ENCODE assay signal across 26 cellular contexts in genomic region chr13:26010487-26011207, GRCh38. TPM values are rescaled to one million over a fixed set of nuclear protein-coding genes. Genes with fewer than 3 reads are reported as not detected.
DNase-seq lines count a peak whose midpoint lies in the region; ATAC-seq and TF ChIP-seq lines count a peak whose summit lies in the region.
"Had no signal": no experiment of that assay in that cellular context is flagged by ENCODE, and none has a peak within 500 bp of the region (broad histone marks: within the 10 kb centered on the region; RNA-seq: fewer than 3 reads in every experiment).

No MANE protein-coding gene starts in this region.

- H3K4me3 ChIP-seq in CD8-positive, alpha-beta memory T cell (ENCODE audit: low read length) = no peak overlapping the region
- no peak overlapping the region for H3K4me3 ChIP-seq in trophoblast cell (ENCODE audit: low read depth, low read length)
- H3K4me3 ChIP-seq: ascending aorta, cardiac muscle cell, GM12878, ovary had no signal

- peaks cover 0 to 3% (median 0%) of the 10 kb centered on the region in 5 donors for H3K9me3 Mint-ChIP-seq in CD8-positive, alpha-beta memory T cell
- no peaks in the 10 kb centered on the region; the same call in 1 of the 2 replicates for H3K9me3 Mint-ChIP-seq in WTC11
- H3K9me3 Mint-ChIP-seq: activated naive CD4-positive, alpha-beta T cell treated with anti-CD3 and anti-CD28 coated beads, Interleukin-2, amount 50 U/mL, for 24 hours; activated T-helper 2 cell treated with anti-CD3 and anti-CD28 coated beads, Interferon-gamma antibody, Interleukin-2, Interleukin-4, amounts not matched to agents 10 μg/mL and 5 μg/mL and 100 μg/mL, durations not matched to agents 14 hours and 24 hours and 36 hours; immature natural killer cell; stimulated activated memory B cell treated with anti-CD40 and anti-IgM and Interleukin-4, amounts not matched to agents 10 μg/mL and 1 μg/mL and 100 μg/mL, for 72 hours had no signal

- CTCF ChIA-PET in CD8-positive, alpha-beta memory T cell (lab: Charles Lee) = no interaction called here
- CTCF ChIA-PET in WTC11 (lab: Charles Lee) = interaction anchor here (1.2 to 1.3 kb wide), 2 partner anchors 27 to 32 kb away, joined by 3 to 6 read pairs; no protein-coding TSS in a partner anchor

- no peak overlapping the region for H3K4me2 ChIP-seq in trophoblast cell (ENCODE audit: low read length)

- H3K14ac ChIP-seq in trophoblast cell (ENCODE audit: low read length) = no peak overlapping the region

- TF ChIP-seq CTCF in WTC11 (IDR thresholded peaks at IDR 0.05) = no peak

- no CpG with 5 or more reads among the region's 13 CpGs for WGBS in trophoblast cell (ENCODE audit: extremely low coverage, insufficient coverage, insufficient read length)

- peaks cover 0 to 2% (median 0%) of the 10 kb centered on the region in 3 donors for H3K36me3 Mint-ChIP-seq in CD8-positive, alpha-beta memory T cell
- no peaks in the 10 kb centered on the region for H3K36me3 Mint-ChIP-seq in WTC11
- H3K36me3 Mint-ChIP-seq: activated naive CD4-positive, alpha-beta T cell treated with anti-CD3 and anti-CD28 coated beads, Interleukin-2, amount 50 U/mL, for 24 hours; immature natural killer cell; stimulated activated memory B cell treated with anti-CD40 and anti-IgM and Interleukin-4, amounts not matched to agents 10 μg/mL and 1 μg/mL and 100 μg/mL, for 72 hours; type B pancreatic cell had no signal

- no peak overlapping the region for H3K9ac ChIP-seq in trophoblast cell (ENCODE audit: low read length)

- peak overlapping the region in 5 of 8 donors; percentile 12 to 79 (median 63) for H3K27ac Mint-ChIP-seq in CD8-positive, alpha-beta memory T cell
- no peak overlapping the region for H3K27ac Mint-ChIP-seq in WTC11
- H3K27ac Mint-ChIP-seq: activated naive CD4-positive, alpha-beta T cell treated with anti-CD3 and anti-CD28 coated beads, Interleukin-2, amount 50 U/mL, for 24 hours; activated T-helper 2 cell treated with anti-CD3 and anti-CD28 coated beads, Interferon-gamma antibody, Interleukin-2, Interleukin-4, amounts not matched to agents 10 μg/mL and 5 μg/mL and 100 μg/mL, durations not matched to agents 14 hours and 24 hours and 36 hours; immature natural killer cell; stimulated activated memory B cell treated with anti-CD40 and anti-IgM and Interleukin-4, amounts not matched to agents 10 μg/mL and 1 μg/mL and 100 μg/mL, for 72 hours; T-helper 2 cell treated with Interferon-gamma antibody and Interleukin-4, amounts not matched to agents 5 μg/mL and 100 μg/mL, for 36 hours; type B pancreatic cell had no signal

- no peak overlapping the region for H3K18ac ChIP-seq in trophoblast cell (ENCODE audit: low read length)

- no peaks in the 10 kb centered on the region for H3K9me3 ChIP-seq in CD8-positive, alpha-beta memory T cell (ENCODE audit: low read length)
- no peaks in the 10 kb centered on the region for H3K9me3 ChIP-seq in trophoblast cell (ENCODE audit: insufficient read depth, low read depth, low read length)
- H3K9me3 ChIP-seq: ascending aorta, ovary had no signal

- H3K27me3 Mint-ChIP-seq in CD8-positive, alpha-beta memory T cell = peaks cover 5 to 7% of the 10 kb centered on the region in 2 donors
- H3K27me3 Mint-ChIP-seq in WTC11 (ENCODE audit: low read depth) = peaks cover 13% of the 10 kb centered on the region
- H3K27me3 Mint-ChIP-seq: activated naive CD4-positive, alpha-beta T cell treated with anti-CD3 and anti-CD28 coated beads, Interleukin-2, amount 50 U/mL, for 24 hours; type B pancreatic cell had no signal

- no peak overlapping the region for H4K8ac ChIP-seq in trophoblast cell (ENCODE audit: low read depth, low read length)

- no peak overlapping the region for H2BK12ac ChIP-seq in trophoblast cell (ENCODE audit: low read length)

- H3K4me3 Mint-ChIP-seq in CD8-positive, alpha-beta memory T cell = peak overlapping the region in 2 of 7 donors; percentile 37 to 76
- H3K4me3 Mint-ChIP-seq in WTC11 = no peak overlapping the region
- H3K4me3 Mint-ChIP-seq: activated naive CD4-positive, alpha-beta T cell treated with anti-CD3 and anti-CD28 coated beads, Interleukin-2, amount 50 U/mL, for 24 hours; stimulated activated memory B cell treated with anti-CD40 and anti-IgM and Interleukin-4, amounts not matched to agents 10 μg/mL and 1 μg/mL and 100 μg/mL, for 72 hours; type B pancreatic cell had no signal

- H3K4me1 ChIP-seq in CD8-positive, alpha-beta memory T cell (ENCODE audit: insufficient read depth, low read length) = peaks cover 15% of the 10 kb centered on the region
- H3K4me1 ChIP-seq in trophoblast cell (ENCODE audit: control insufficient read depth in 1 of 2, insufficient read depth in 2 of 2, low read length in 2 of 2) = no peaks in the 10 kb centered on the region
- H3K4me1 ChIP-seq: ascending aorta had no signal

- DNase-seq in CD8-positive, alpha-beta memory T cell = no peak
- DNase-seq in G401 (ENCODE audit: low spot score) (peak; percentile 70), WTC11 (ENCODE audit: low spot score) (no peak), trophoblast cell (no peak), UCSD-AML1 (lab: John Stamatoyannopoulos, UW; ENCODE audit: unreplicated experiment) (no peak), NCI-H2029 (lab: John Stamatoyannopoulos, UW) (no peak)
- DNase-seq: activated CD4-positive, alpha-beta T cell treated with anti-CD3 and anti-CD28 coated beads for 4 hours; effector memory CD8-positive, alpha-beta T cell; immature natural killer cell; left colon; NCI-H526 treated with DMSO at 0.1 percent for 48 hours; ovary; retina; Right ventricle myocardium superior had no signal

- no peak overlapping the region for H4K91ac ChIP-seq in trophoblast cell (ENCODE audit: low read depth, low read length)

- no peak overlapping the region for H2AK5ac ChIP-seq in trophoblast cell (ENCODE audit: low read length)

- no peak overlapping the region for H3K27ac ChIP-seq in CD8-positive, alpha-beta memory T cell (ENCODE audit: low read depth, low read length)
- no peak overlapping the region for H3K27ac ChIP-seq in trophoblast cell (ENCODE audit: low read depth, low read length)
- H3K27ac ChIP-seq: ascending aorta, cardiac muscle cell, ovary, VCaP had no signal

- no peak overlapping the region for H2BK120ac ChIP-seq in trophoblast cell (ENCODE audit: insufficient read depth, low read length, poor library complexity)

- no peaks in the 10 kb centered on the region for H3K79me2 ChIP-seq in trophoblast cell (ENCODE audit: control insufficient read depth, insufficient read depth, low read length, poor library complexity)

- in situ Hi-C loops in G401 (cut with HindIII; ENCODE audit: low sequenced_read_pairs) = no loop called here

- no peak overlapping the region for H2AFZ ChIP-seq in trophoblast cell (ENCODE audit: insufficient read depth, low read length, poor library complexity)

- H3K27me3 ChIP-seq in CD8-positive, alpha-beta memory T cell (ENCODE audit: insufficient read depth, low read length, poor library complexity, severe bottlenecking) = no peaks in the 10 kb centered on the region
- no peaks in the 10 kb centered on the region for H3K27me3 ChIP-seq in trophoblast cell (ENCODE audit: insufficient read depth, low read length)
- H3K27me3 ChIP-seq: ascending aorta, cardiac muscle cell, ovary had no signal

- peak; percentile 58 for ATAC-seq in WTC11
- ATAC-seq in HG02642 (IDR thresholded peaks at IDR 0.05; ENCODE audit: poor library complexity, unreplicated experiment) = no peak
- ATAC-seq: effector memory CD8-positive, alpha-beta T cell; GM12878; HCT116; left colon; Panc1; stimulated activated memory B cell treated with anti-CD40 and anti-IgM and Interleukin-4, amounts not matched to agents 10 μg/mL and 1 μg/mL and 100 μg/mL, for 72 hours had no signal

- no peaks in the 10 kb centered on the region for H3K79me1 ChIP-seq in trophoblast cell (ENCODE audit: low read length)

- POLR2A ChIA-PET in CD8-positive, alpha-beta memory T cell (lab: Charles Lee) = interaction anchor here (0.6 kb wide), 1 partner anchor 709 kb away, joined by 4 read pairs; no protein-coding TSS in a partner anchor
- POLR2A ChIA-PET in WTC11 (lab: Charles Lee) = no interaction called here

- H3K4ac ChIP-seq in trophoblast cell (ENCODE audit: low read depth, low read length) = no peak overlapping the region

- H3K36me3 ChIP-seq in CD8-positive, alpha-beta memory T cell (ENCODE audit: insufficient read depth, low read length) = no peaks in the 10 kb centered on the region
- H3K36me3 ChIP-seq in trophoblast cell (ENCODE audit: control insufficient read depth in 1 of 2, insufficient read depth in 2 of 2, low read length in 2 of 2) = no peaks in the 10 kb centered on the region
- H3K36me3 ChIP-seq: ascending aorta, cardiac muscle cell, ovary had no signal

- H2BK5ac ChIP-seq in trophoblast cell (ENCODE audit: low read depth, low read length, poor library complexity) = no peak overlapping the region

- no peak overlapping the region for H4K12ac ChIP-seq in trophoblast cell (ENCODE audit: low read depth, low read length)

- peak overlapping the region; percentile 14 for H3K23ac ChIP-seq in trophoblast cell (ENCODE audit: low read length)

- H3K4me1 Mint-ChIP-seq in CD8-positive, alpha-beta memory T cell = peaks cover 3 to 12% (median 7%) of the 10 kb centered on the region in 3 donors
- H3K4me1 Mint-ChIP-seq in WTC11 = peaks cover 25% of the 10 kb centered on the region
- H3K4me1 Mint-ChIP-seq: stimulated activated memory B cell treated with anti-CD40 and anti-IgM and Interleukin-4, amounts not matched to agents 10 μg/mL and 1 μg/mL and 100 μg/mL, for 72 hours had no signal

TF ChIP-seq in WTC11, 78 proteins besides CTCF, POLR2A, EP300 and RAD21 (continues in another document):
- TF ChIP-seq ZNF263 (CRISPR knock-in tag; IDR thresholded peaks at IDR 0.05; ENCODE audit: low read depth) (no peak), SMAD4 (CRISPR knock-in tag; IDR thresholded peaks at IDR 0.05) (no peak), CBFB (CRISPR knock-in tag; IDR thresholded peaks at IDR 0.05; ENCODE audit: low read depth) (no peak), MAX (CRISPR knock-in tag; IDR thresholded peaks at IDR 0.05) (no peak), FOXJ3 (CRISPR knock-in tag; IDR thresholded peaks at IDR 0.05; ENCODE audit: borderline replicate concordance) (no peak), NR1H2 (CRISPR knock-in tag; IDR thresholded peaks at IDR 0.05) (no peak), ZNF138 (CRISPR knock-in tag; conservative IDR thresholded peaks at IDR 0.05) (no peak), ZNF423 (CRISPR knock-in tag; IDR thresholded peaks at IDR 0.05) (no peak)

RNA-seq across cellular contexts. Expression of gene SHISA2, which starts 41.2 kb away (rescaled TPM):
- under 1 TPM in 1 of 2 experiments, not detected in 1; 0.07 TPM for total RNA-seq in CD8-positive, alpha-beta memory T cell
- not detected for polyA plus RNA-seq in CD8-positive, alpha-beta memory T cell
- not detected in 2 replicates for total RNA-seq in G401 (2014; rRNA removed; shearing (Covaris generic))
- total RNA-seq in WTC11 (2021) = 12.9 to 20.5 TPM (median 13.3 TPM) in 3 replicates
- 0.64 and 0.70 TPM in 2 replicates for polyA plus RNA-seq in trophoblast cell (2013)
- total RNA-seq: ascending aorta had no signal
- polyA plus RNA-seq: immature natural killer cell had no signal

Comparison
In these comparisons a context has a peak if more than half of its experiments do, and no peak if none do; other contexts are left out.
1. RNA of gene SHISA2, which starts 41.2 kb away (total RNA-seq): 12.9 to 20.5 TPM in WTC11; 0.07 TPM in CD8-positive, alpha-beta memory T cell and not detected in G401; every median in the first group is over 10 times any median in the second.